ENCODE assay signal across 9 cellular contexts in the genomic region with DNA sequence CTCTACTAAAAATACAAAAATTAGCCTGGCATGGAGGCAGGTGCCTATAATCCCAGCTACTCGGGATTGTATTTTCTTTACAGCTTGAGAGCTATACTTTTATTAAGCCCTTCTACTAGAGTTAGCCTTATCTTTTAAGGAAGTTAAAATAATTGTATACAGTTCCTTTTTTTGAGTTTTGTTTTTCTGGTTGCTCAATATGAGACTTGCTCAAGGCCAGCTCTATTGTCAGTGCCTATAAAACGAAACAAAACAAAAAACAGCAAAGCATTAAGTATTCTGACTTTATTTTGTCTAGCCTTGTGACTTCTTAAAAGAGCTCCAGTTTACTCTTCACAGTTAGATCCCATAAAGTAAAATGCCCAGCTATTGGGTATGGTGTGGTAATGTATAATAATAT. TPM values are rescaled to one million over a fixed set of nuclear protein-coding genes. Genes with fewer than 3 reads are reported as not detected.
DNase-seq lines count a peak whose midpoint lies in the region; ATAC-seq and TF ChIP-seq lines count a peak whose summit lies in the region.
"Had no signal": no experiment of that assay in that cellular context is flagged by ENCODE, and none has a peak within 500 bp of the region (broad histone marks: within the 10 kb centered on the region; RNA-seq: fewer than 3 reads in every experiment).

No MANE protein-coding gene starts in this region.

- TF ChIP-seq CTCF in GM10266 (IDR thresholded peaks at IDR 0.05; ENCODE audit: control insufficient read depth, insufficient read depth, low read depth, missing control alignments) (no peak), HL-60 (IDR thresholded peaks at IDR 0.05; ENCODE audit: insufficient read depth, low read length) (no peak), left ventricle myocardium inferior (IDR thresholded peaks at IDR 0.05; ENCODE audit: borderline replicate concordance) (no peak), chondrocyte (IDR thresholded peaks at IDR 0.05) (no peak)

- H3K27ac Mint-ChIP-seq in chondrocyte (ENCODE audit: unreplicated experiment): no peak overlapping the region
- H3K27ac Mint-ChIP-seq: activated CD4-positive, alpha-beta T cell treated with anti-CD3 and anti-CD28 coated beads for 36 hours had no signal

- no peaks in the 10 kb centered on the region for H3K36me3 ChIP-seq in left ventricle myocardium inferior

- no peaks in the 10 kb centered on the region for H3K36me3 Mint-ChIP-seq in chondrocyte (ENCODE audit: low read depth)

- H3K27me3 Mint-ChIP-seq in chondrocyte (ENCODE audit: low read depth): no peaks in the 10 kb centered on the region
- H3K27me3 Mint-ChIP-seq: activated CD4-positive, alpha-beta T cell treated with anti-CD3 and anti-CD28 coated beads for 36 hours had no signal

- peaks cover 61% of the 10 kb centered on the region for H3K4me1 ChIP-seq in left ventricle myocardium inferior

- H3K27me3 ChIP-seq in HL-60 (ENCODE audit: insufficient read depth, poor library complexity, severe bottlenecking): no peaks in the 10 kb centered on the region
- no peaks in the 10 kb centered on the region for H3K27me3 ChIP-seq in left ventricle myocardium inferior (ENCODE audit: low read depth)

- intact Hi-C loops in left ventricle myocardium inferior (cut with micrococcal nuclease): no loop called here

- H3K9me3 Mint-ChIP-seq in chondrocyte (ENCODE audit: low read depth): peaks cover 4% of the 10 kb centered on the region

- peaks cover 24% of the 10 kb centered on the region for H3K4me1 Mint-ChIP-seq in chondrocyte (ENCODE audit: low read depth)

- ATAC-seq in GM21619 (IDR thresholded peaks at IDR 0.05; ENCODE audit: unreplicated experiment): peak; percentile 79
- ATAC-seq: activated CD4-positive, alpha-beta T cell treated with anti-CD3 and anti-CD28 coated beads for 36 hours had no signal

- no peak overlapping the region for H3K4me3 Mint-ChIP-seq in chondrocyte (ENCODE audit: unreplicated experiment)
- H3K4me3 Mint-ChIP-seq: activated CD4-positive, alpha-beta T cell treated with anti-CD3 and anti-CD28 coated beads for 36 hours had no signal

- peaks cover 5% of the 10 kb centered on the region for H3K9me3 ChIP-seq in left ventricle myocardium inferior (replicated peaks)

- peak; percentile 14 for DNase-seq in GM10266 (ENCODE audit: extremely low spot score)
- DNase-seq in HL-60 (ENCODE audit: low read depth in 1 of 2, low spot score in 1 of 2): peak; percentile 64 to 68
- no peak for DNase-seq in left ventricle myocardium inferior
- DNase-seq in NCI-H524 treated with DMSO at 0.1 percent for 48 hours (lab: John Stamatoyannopoulos, UW): no peak
- DNase-seq in chondrocyte (ENCODE audit: low spot score): no peak
- DNase-seq in NCI-H187 treated with DMSO at 0.1 percent for 48 hours (lab: John Stamatoyannopoulos, UW): no peak
- DNase-seq in stimulated activated naive CD4-positive, alpha-beta T cell (lab: John Stamatoyannopoulos, UW): no peak
- DNase-seq: activated CD4-positive, alpha-beta T cell treated with anti-CD3 and anti-CD28 coated beads for 36 hours had no signal

- H3K4me3 ChIP-seq in HL-60 (replicated peaks; ENCODE audit: insufficient read depth, low read length) (peak overlapping the region; percentile 18), left ventricle myocardium inferior (no peak overlapping the region)

- H3K27ac ChIP-seq in HL-60 (replicated peaks): peak overlapping the region; percentile 64
- peak overlapping the region; percentile 39 for H3K27ac ChIP-seq in left ventricle myocardium inferior (replicated peaks)

RNA-seq across cellular contexts. Expression of a gene that starts 17.2 kb away (rescaled TPM):
- total RNA-seq in left ventricle myocardium inferior: 28.2 TPM
- total RNA-seq in chondrocyte: 26.1 to 34.4 TPM (median 29.8 TPM) in 3 replicates

Comparison
In these comparisons a context has a peak if more than half of its experiments do, and no peak if none do; other contexts are left out.
1. DNase-seq: peak in GM10266 (single experiment) and HL-60 (2 of 2); none in left ventricle myocardium inferior (single experiment), NCI-H524 treated with DMSO at 0.1 percent for 48 hours (single experiment), chondrocyte (single experiment), NCI-H187 treated with DMSO at 0.1 percent for 48 hours (single experiment) and stimulated activated naive CD4-positive, alpha-beta T cell (0 of 6).